ENCODE assay signal across 8 cellular contexts in the genomic region with DNA sequence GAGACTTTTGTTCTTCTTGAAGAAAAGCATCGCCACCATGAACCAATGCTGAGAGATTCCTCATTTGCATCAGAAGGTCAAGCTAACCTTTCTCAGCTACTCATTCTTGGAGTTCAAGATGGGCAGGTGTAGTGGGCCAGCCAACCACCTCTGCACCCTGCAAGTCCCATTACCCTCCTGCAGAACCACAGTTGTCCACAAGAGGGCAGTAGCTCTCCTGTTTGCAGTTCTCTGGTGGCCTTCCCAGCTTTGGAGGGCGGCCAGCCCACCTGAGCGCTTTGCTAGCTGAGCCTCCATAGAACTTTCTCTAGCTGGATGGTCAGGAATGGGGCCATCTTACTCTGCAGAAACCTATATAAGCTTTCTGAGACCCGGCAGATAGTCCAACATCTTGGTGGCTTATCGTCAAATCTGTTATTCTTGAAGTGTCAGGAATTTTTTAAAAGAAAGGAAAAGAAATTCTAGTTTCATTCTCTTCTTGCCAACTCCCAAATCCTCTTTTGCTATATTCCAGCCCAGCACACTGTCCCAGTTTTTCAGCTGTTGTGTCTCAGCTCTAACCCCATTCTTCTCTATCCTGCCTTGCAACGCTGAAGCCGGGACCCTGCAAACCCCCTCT. TPM values are rescaled to one million over a fixed set of nuclear protein-coding genes. Genes with fewer than 3 reads are reported as not detected.
DNase-seq lines count a peak whose midpoint lies in the region; ATAC-seq, FAIRE-seq and TF ChIP-seq lines count a peak whose summit lies in the region.

No MANE protein-coding gene starts in this region.

- H3K9ac ChIP-seq in Loucy (ENCODE audit: low read depth, low read length, poor library complexity, severe bottlenecking): no peak overlapping the region

- H3K36me3 Mint-ChIP-seq in activated naive CD8-positive, alpha-beta T cell treated with anti-CD3 and anti-CD28 coated beads, Interleukin-2, amount 50 U/mL, for 24 hours (ENCODE audit: low read depth): no peaks in the 10 kb centered on the region

- H3K4me1 Mint-ChIP-seq in activated naive CD8-positive, alpha-beta T cell treated with anti-CD3 and anti-CD28 coated beads, Interleukin-2, amount 50 U/mL, for 24 hours: no peaks in the 10 kb centered on the region

- H3K9me2 ChIP-seq in Loucy (replicated peaks; ENCODE audit: low read depth, low read length): no peaks in the 10 kb centered on the region
- H3K9me2 ChIP-seq in hepatocyte (replicated peaks; ENCODE audit: insufficient read depth): no peaks in the 10 kb centered on the region

- H4K20me1 ChIP-seq in Loucy (ENCODE audit: insufficient read depth, low read length, poor library complexity, severe bottlenecking) (no peaks in the 10 kb centered on the region), hepatocyte (ENCODE audit: insufficient read depth, poor library complexity, severe bottlenecking) (no peaks in the 10 kb centered on the region)

- peak; percentile 80 for FAIRE-seq in D721Med (lab: Jason Lieb, UNC)

- H3K9me3 ChIP-seq in Loucy (ENCODE audit: insufficient read depth, low read depth, low read length) (no peaks in the 10 kb centered on the region), hepatocyte (ENCODE audit: low read depth) (no peaks in the 10 kb centered on the region)

- H3K9me3 Mint-ChIP-seq in activated naive CD8-positive, alpha-beta T cell treated with anti-CD3 and anti-CD28 coated beads, Interleukin-2, amount 50 U/mL, for 24 hours: no peaks in the 10 kb centered on the region

- no peak overlapping the region for H3K27ac Mint-ChIP-seq in activated naive CD8-positive, alpha-beta T cell treated with anti-CD3 and anti-CD28 coated beads, Interleukin-2, amount 50 U/mL, for 24 hours

- TF ChIP-seq CTCF in D721Med (IDR thresholded peaks at IDR 0.05; ENCODE audit: insufficient read depth, missing control alignments) (peak; percentile 98), Loucy (conservative IDR thresholded peaks at IDR 0.05; ENCODE audit: low read length) (peak; percentile 96), hepatocyte (IDR thresholded peaks at IDR 0.05; ENCODE audit: poor library complexity) (peak; percentile 89)

- peak; percentile 75 for ATAC-seq in GM21515 (IDR thresholded peaks at IDR 0.05; ENCODE audit: unreplicated experiment)
- peak; percentile 74 for ATAC-seq in activated naive CD8-positive, alpha-beta T cell treated with anti-CD3 and anti-CD28 coated beads, Interleukin-2, amount 50 U/mL, for 24 hours

- H3F3A ChIP-seq in Loucy (ENCODE audit: low read depth): no peaks in the 10 kb centered on the region

- H3K36me3 ChIP-seq in Loucy (ENCODE audit: insufficient read depth, low read length) (no peaks in the 10 kb centered on the region), hepatocyte (replicated peaks; ENCODE audit: insufficient read depth, low read depth) (no peaks in the 10 kb centered on the region)

- H3K4me2 ChIP-seq in Loucy (ENCODE audit: low read depth, low read length, poor library complexity, severe bottlenecking) (no peak overlapping the region), hepatocyte (no peak overlapping the region)

- no peak overlapping the region for H3K4me3 ChIP-seq in Loucy (ENCODE audit: low read length, poor library complexity, severe bottlenecking)
- H3K4me3 ChIP-seq in hepatocyte: no peak overlapping the region

- H3K79me2 ChIP-seq in Loucy (ENCODE audit: insufficient read depth, low read length): no peaks in the 10 kb centered on the region
- no peaks in the 10 kb centered on the region for H3K79me2 ChIP-seq in hepatocyte

- WGBS in hepatocyte (ENCODE audit: low lambda C conversion rate, missing lambda C conversion rate): 44% methylated on average over 7 of the region's 7 CpGs

- peaks cover 68% of the 10 kb centered on the region for H3K27me3 Mint-ChIP-seq in activated naive CD8-positive, alpha-beta T cell treated with anti-CD3 and anti-CD28 coated beads, Interleukin-2, amount 50 U/mL, for 24 hours

- H2AFZ ChIP-seq in Loucy (ENCODE audit: low read length) (no peak overlapping the region), hepatocyte (no peak overlapping the region)

- H3K27ac ChIP-seq in hepatocyte: no peak overlapping the region

- H3K4me3 Mint-ChIP-seq in activated naive CD8-positive, alpha-beta T cell treated with anti-CD3 and anti-CD28 coated beads, Interleukin-2, amount 50 U/mL, for 24 hours: no peak overlapping the region

- DNase-seq in D721Med (ENCODE audit: insufficient read length, low spot score): peak; percentile 72
- peak; percentile 36 for DNase-seq in SKM-1 (lab: John Stamatoyannopoulos, UW; ENCODE audit: unreplicated experiment)
- DNase-seq in activated naive CD8-positive, alpha-beta T cell treated with anti-CD3 and anti-CD28 coated beads, Interleukin-2, amount 50 U/mL, for 24 hours: peak; percentile 82
- peak; percentile 87 for DNase-seq in hepatocyte (ENCODE audit: low spot score)
- peak; percentile 33 for DNase-seq in smooth muscle cell of the brain vasculature (ENCODE audit: low read depth, low spot score)
- DNase-seq in GF-D8 (lab: John Stamatoyannopoulos, UW): no peak

- H3K4me1 ChIP-seq in Loucy (ENCODE audit: insufficient read depth, low read length, poor library complexity, severe bottlenecking) (peaks cover 7% of the 10 kb centered on the region), hepatocyte (ENCODE audit: insufficient read depth) (no peaks in the 10 kb centered on the region)

- H3K27me3 ChIP-seq in Loucy (ENCODE audit: insufficient read depth, low read length, poor library complexity, severe bottlenecking) (no peaks in the 10 kb centered on the region), hepatocyte (peaks cover 21% of the 10 kb centered on the region)

RNA-seq across cellular contexts. Expression of gene LMX1A, which starts 11.0 kb away (rescaled TPM):
- not detected in 2 replicates for total RNA-seq in hepatocyte
- not detected in 2 replicates for polyA plus RNA-seq in hepatocyte
